1 cellular context compared by ENCODE assay signal in genomic region chr16:86819523-86819887, GRCh38.
TF ChIP-seq lines count a peak whose summit lies in the region.

No MANE protein-coding gene starts in this region.

TF ChIP-seq in HepG2, 621 proteins besides CTCF, POLR2A, EP300 and RAD21 (continued from another document):
- TF ChIP-seq TRAFD1 (CRISPR knock-in tag; IDR thresholded peaks at IDR 0.05; ENCODE audit: borderline replicate concordance) (no peak), CREM (IDR thresholded peaks at IDR 0.05) (no peak), CREM (CRISPR knock-in tag; IDR thresholded peaks at IDR 0.05) (no peak), ZNF230 (CRISPR knock-in tag; IDR thresholded peaks at IDR 0.05) (no peak)
